Comparison of ENCODE assay signal across 17 cellular contexts in genomic region chr16:23301251-23302044, GRCh38. TPM values are rescaled to one million over a fixed set of nuclear protein-coding genes. Genes with fewer than 3 reads are reported as not detected.
A peak's percentile ranks its signal among the peaks of the same experiment; 100 is the strongest.
DNase-seq lines count a peak whose midpoint lies in the region; ATAC-seq lines count a peak whose summit lies in the region.
"Had no signal": no experiment of that assay in that cellular context is flagged by ENCODE, and none has a peak within 500 bp of the region (broad histone marks: within the 10 kb centered on the region; RNA-seq: fewer than 3 reads in every experiment).

No MANE protein-coding gene starts in this region.

- peaks cover 5% of the 10 kb centered on the region for H3K4me1 Mint-ChIP-seq in activated T-helper 2 cell treated with anti-CD3 and anti-CD28 coated beads, Interferon-gamma antibody, Interleukin-2, Interleukin-4, amounts not matched to agents 10 μg/mL and 5 μg/mL and 100 μg/mL, durations not matched to agents 14 hours and 24 hours and 36 hours (ENCODE audit: low read depth)

- no peak overlapping the region for H3K27ac ChIP-seq in rectal smooth muscle tissue (ENCODE audit: low read depth, low read length)

- H3K9ac ChIP-seq in iPS-15b (ENCODE audit: low read depth, low read length) = no peak overlapping the region
- H3K9ac ChIP-seq in rectal smooth muscle tissue (ENCODE audit: low read length) = no peak overlapping the region

- no peaks in the 10 kb centered on the region for H3K36me3 Mint-ChIP-seq in activated T-helper 2 cell treated with anti-CD3 and anti-CD28 coated beads, Interferon-gamma antibody, Interleukin-2, Interleukin-4, amounts not matched to agents 10 μg/mL and 5 μg/mL and 100 μg/mL, durations not matched to agents 14 hours and 24 hours and 36 hours (ENCODE audit: low read depth)

- no peak overlapping the region for H3K27ac Mint-ChIP-seq in activated T-helper 2 cell treated with anti-CD3 and anti-CD28 coated beads, Interferon-gamma antibody, Interleukin-2, Interleukin-4, amounts not matched to agents 10 μg/mL and 5 μg/mL and 100 μg/mL, durations not matched to agents 14 hours and 24 hours and 36 hours
- H3K27ac Mint-ChIP-seq: HFFc6 had no signal

- H3K4me3 Mint-ChIP-seq in activated T-helper 2 cell treated with anti-CD3 and anti-CD28 coated beads, Interferon-gamma antibody, Interleukin-2, Interleukin-4, amounts not matched to agents 10 μg/mL and 5 μg/mL and 100 μg/mL, durations not matched to agents 14 hours and 24 hours and 36 hours (ENCODE audit: low read depth) = peak overlapping the region; percentile 3
- H3K4me3 Mint-ChIP-seq: HFFc6 had no signal

- ATAC-seq in HG02610 (IDR thresholded peaks at IDR 0.05; ENCODE audit: unreplicated experiment) = no peak
- ATAC-seq: Right ventricle myocardium inferior had no signal

- H3K4me3 ChIP-seq in H7 (ENCODE audit: insufficient read depth, low read depth, low read length) (peak overlapping the region; percentile 64), iPS-15b (ENCODE audit: low read depth, low read length) (peak overlapping the region; percentile 77), rectal smooth muscle tissue (ENCODE audit: low read length) (peak overlapping the region; percentile 45)

- H3K36me3 ChIP-seq in H7 (replicated peaks; ENCODE audit: control insufficient read depth, insufficient read depth, low read length) = no peaks in the 10 kb centered on the region
- H3K36me3 ChIP-seq in iPS-15b (ENCODE audit: control insufficient read depth, insufficient read depth, low read length) = no peaks in the 10 kb centered on the region
- no peaks in the 10 kb centered on the region for H3K36me3 ChIP-seq in rectal smooth muscle tissue (ENCODE audit: control insufficient read depth, insufficient read depth, low read length)

- intact Hi-C loops in activated T-helper 2 cell treated with anti-CD3 and anti-CD28 coated beads, Interferon-gamma antibody, Interleukin-2, Interleukin-4, amounts not matched to agents 10 μg/mL and 5 μg/mL and 100 μg/mL, durations not matched to agents 14 hours and 24 hours and 36 hours (cut with micrococcal nuclease) = no loop called here

- peak; percentile 62 for DNase-seq in H7
- no peak for DNase-seq in activated T-helper 2 cell treated with anti-CD3 and anti-CD28 coated beads, Interferon-gamma antibody, Interleukin-2, Interleukin-4, amounts not matched to agents 10 μg/mL and 5 μg/mL and 100 μg/mL, durations not matched to agents 14 hours and 24 hours and 36 hours (ENCODE audit: low spot score)
- DNase-seq in NCI-H510A (lab: John Stamatoyannopoulos, UW) = no peak
- DNase-seq in SW480 (ENCODE audit: low spot score) = no peak
- no peak for DNase-seq in GDM1 (lab: John Stamatoyannopoulos, UW)
- DNase-seq: activated CD4-positive, alpha-beta T cell treated with anti-CD3 and anti-CD28 coated beads for 1 hour; activated gamma-delta T cell; CD8-positive, alpha-beta memory T cell; foreskin melanocyte; HFFc6; midbrain had no signal

- H3K9me3 Mint-ChIP-seq in activated T-helper 2 cell treated with anti-CD3 and anti-CD28 coated beads, Interferon-gamma antibody, Interleukin-2, Interleukin-4, amounts not matched to agents 10 μg/mL and 5 μg/mL and 100 μg/mL, durations not matched to agents 14 hours and 24 hours and 36 hours = no peaks in the 10 kb centered on the region
- H3K9me3 Mint-ChIP-seq: HFFc6 had no signal

- H3K4me1 ChIP-seq in iPS-15b (ENCODE audit: control insufficient read depth, insufficient read depth, low read length) (peaks cover 5% of the 10 kb centered on the region), rectal smooth muscle tissue (ENCODE audit: control insufficient read depth, insufficient read depth, low read length) (no peaks in the 10 kb centered on the region)

- no peaks in the 10 kb centered on the region for H3K9me3 ChIP-seq in iPS-15b (ENCODE audit: control insufficient read depth, insufficient read depth, low read length)

- H3K27me3 Mint-ChIP-seq in activated T-helper 2 cell treated with anti-CD3 and anti-CD28 coated beads, Interferon-gamma antibody, Interleukin-2, Interleukin-4, amounts not matched to agents 10 μg/mL and 5 μg/mL and 100 μg/mL, durations not matched to agents 14 hours and 24 hours and 36 hours (ENCODE audit: low read depth) = peaks cover 34% of the 10 kb centered on the region

- peaks cover 30% of the 10 kb centered on the region for H3K27me3 ChIP-seq in H7 (ENCODE audit: control insufficient read depth, insufficient read depth, low read length)
- peaks cover 26% of the 10 kb centered on the region for H3K27me3 ChIP-seq in iPS-15b (ENCODE audit: control insufficient read depth, insufficient read depth, low read length)
- peaks cover 6% of the 10 kb centered on the region for H3K27me3 ChIP-seq in rectal smooth muscle tissue (ENCODE audit: control insufficient read depth, insufficient read depth, low read length)

RNA-seq across cellular contexts. Expression of gene SCNN1B, which starts 0.7 kb away (rescaled TPM):
- total RNA-seq in H7 (2014; rRNA removed; shearing (Covaris generic)) = 1.5 and 1.6 TPM in 2 replicates
- not detected in 2 replicates for total RNA-seq in activated T-helper 2 cell treated with anti-CD3 and anti-CD28 coated beads, Interferon-gamma antibody, Interleukin-2, Interleukin-4, amounts not matched to agents 10 μg/mL and 5 μg/mL and 100 μg/mL, durations not matched to agents 14 hours and 24 hours and 36 hours
- total RNA-seq: CD8-positive, alpha-beta memory T cell; cerebellum; HFFc6; skeletal muscle tissue had no signal
